11 cellular contexts compared by ENCODE assay signal in the genomic region with DNA sequence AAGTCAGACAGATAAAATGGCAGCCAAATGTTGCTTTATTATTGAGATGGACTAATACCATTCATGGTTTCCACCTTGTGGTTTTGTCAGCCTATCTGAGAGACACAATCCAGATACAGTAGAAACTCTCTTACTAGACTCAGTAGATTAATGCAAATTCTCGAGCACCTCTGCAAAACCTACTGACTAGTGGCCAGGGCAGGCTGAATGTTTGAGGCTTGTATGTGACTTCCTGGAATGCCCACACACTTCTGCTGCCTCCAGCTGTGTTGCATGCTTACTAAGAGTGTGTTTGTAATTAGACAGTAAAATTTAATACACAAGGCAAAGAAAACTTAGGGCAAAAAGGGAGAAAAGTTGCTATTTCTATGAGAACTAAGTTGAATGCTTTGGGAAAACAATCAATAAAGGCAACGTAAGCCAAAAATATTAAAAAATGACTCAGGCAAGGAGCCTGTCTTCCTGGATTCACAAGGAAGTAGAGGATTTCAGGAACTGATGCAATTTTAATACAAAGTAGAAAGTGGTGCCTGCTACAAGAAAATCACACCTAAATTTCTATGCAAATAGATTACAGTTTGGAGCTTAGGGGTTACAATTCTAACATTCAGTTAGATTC. TPM values are rescaled to one million over a fixed set of nuclear protein-coding genes. Genes with fewer than 3 reads are reported as not detected.
DNase-seq lines count a peak whose midpoint lies in the region; ATAC-seq and TF ChIP-seq lines count a peak whose summit lies in the region.
"Had no signal": no experiment of that assay in that cellular context is flagged by ENCODE, and none has a peak within 500 bp of the region (broad histone marks: within the 10 kb centered on the region; RNA-seq: fewer than 3 reads in every experiment).

No MANE protein-coding gene starts in this region.

- H3K27ac Mint-ChIP-seq in endodermal cell, result no peak overlapping the region
- H3K27ac Mint-ChIP-seq: stimulated activated naive CD8-positive, alpha-beta T cell treated with anti-CD3 and anti-CD28 coated beads, Interleukin-15, Interleukin-2, amounts not matched to agents 100 ng/mL and 50 ng/mL, for 24 hours had no signal

- peak overlapping the region in 3 of 11 experiments; percentile 27 to 46 (median 36); a peak in 5 of 22 replicates for H3K27ac ChIP-seq in BLaER1 treated with 17β-estradiol and CSF1 and Interleukin-3, amounts not matched to agents 10 nM and 100 nM
- no peak overlapping the region for H3K27ac ChIP-seq in endodermal cell (ENCODE audit: low read depth, low read length)

- TF ChIP-seq CTCF in endodermal cell (conservative IDR thresholded peaks at IDR 0.05), result no peak
- no peak for TF ChIP-seq CTCF in BE2C (IDR thresholded peaks at IDR 0.05; ENCODE audit: low read depth, low read length)

- peaks cover 6 to 30% (median 17%) of the 10 kb centered on the region in 10 experiments; a peak in 19 of 20 replicates for H3K4me1 ChIP-seq in BLaER1 treated with 17β-estradiol and CSF1 and Interleukin-3, amounts not matched to agents 10 nM and 100 nM
- peaks cover 15% of the 10 kb centered on the region for H3K4me1 ChIP-seq in adipocyte (ENCODE audit: control insufficient read depth, insufficient read depth, low read length)
- peaks cover 13% of the 10 kb centered on the region for H3K4me1 ChIP-seq in endodermal cell (ENCODE audit: control insufficient read depth, insufficient read depth, low read length)
- H3K4me1 ChIP-seq in BE2C, result no peaks in the 10 kb centered on the region

- no peaks in the 10 kb centered on the region for H3K27me3 ChIP-seq in BLaER1 treated with 17β-estradiol and CSF1 and Interleukin-3, amounts not matched to agents 10 nM and 100 nM
- H3K27me3 ChIP-seq in adipocyte (replicated peaks; ENCODE audit: control insufficient read depth, insufficient read depth, low read length) (peaks cover 2% of the 10 kb centered on the region), endodermal cell (ENCODE audit: control insufficient read depth, insufficient read depth, low read length, poor library complexity, severe bottlenecking) (no peaks in the 10 kb centered on the region), BE2C (no peaks in the 10 kb centered on the region)

- no peaks in the 10 kb centered on the region for H4K20me1 ChIP-seq in BLaER1 treated with 17β-estradiol and CSF1 and Interleukin-3, amounts not matched to agents 10 nM and 100 nM

- 92 to 95% methylated on average over 2 of the region's 2 CpGs for WGBS in endodermal cell (ENCODE audit: insufficient coverage in 1 of 2, insufficient read length in 1 of 2), 2 experiments

- no peak overlapping the region for H3K4me3 Mint-ChIP-seq in endodermal cell
- H3K4me3 Mint-ChIP-seq: stimulated activated naive CD8-positive, alpha-beta T cell treated with anti-CD3 and anti-CD28 coated beads, Interleukin-15, Interleukin-2, amounts not matched to agents 100 ng/mL and 50 ng/mL, for 24 hours had no signal

- DNase-seq in adipocyte (ENCODE audit: low read depth) (peak; percentile 29), endodermal cell (no peak), BE2C (no peak), NCI-H226 (no peak), SW 1271 (lab: John Stamatoyannopoulos, UW) (no peak)
- DNase-seq: NCI-H510A treated with DMSO at 0.1 percent for 48 hours had no signal

- no peak overlapping the region for H3K9ac ChIP-seq in BLaER1 treated with 17β-estradiol and CSF1 and Interleukin-3, amounts not matched to agents 10 nM and 100 nM
- H3K9ac ChIP-seq in adipocyte (ENCODE audit: low read length) (no peak overlapping the region), endodermal cell (ENCODE audit: extremely low read depth, low read length, poor library complexity, severe bottlenecking) (no peak overlapping the region)

- peak overlapping the region in 10 of 11 experiments; percentile 8 to 70 (median 34); a peak in 16 of 22 replicates for H3K4me2 ChIP-seq in BLaER1 treated with 17β-estradiol and CSF1 and Interleukin-3, amounts not matched to agents 10 nM and 100 nM

- no peaks in the 10 kb centered on the region for H3K9me3 ChIP-seq in BLaER1 treated with 17β-estradiol and CSF1 and Interleukin-3, amounts not matched to agents 10 nM and 100 nM (replicated peaks in 1 of 11)
- H3K9me3 ChIP-seq in adipocyte (ENCODE audit: control insufficient read depth, low read length) (no peaks in the 10 kb centered on the region), endodermal cell (ENCODE audit: control insufficient read depth, low read length) (no peaks in the 10 kb centered on the region), BE2C (no peaks in the 10 kb centered on the region)

- no peak overlapping the region for H3K4me3 ChIP-seq in BLaER1 treated with 17β-estradiol and CSF1 and Interleukin-3, amounts not matched to agents 10 nM and 100 nM
- H3K4me3 ChIP-seq in adipocyte (ENCODE audit: low read length) (no peak overlapping the region), endodermal cell (ENCODE audit: low read length) (no peak overlapping the region), BE2C (ENCODE audit: low read depth, low read length) (no peak overlapping the region)

- H3K9me3 Mint-ChIP-seq in endodermal cell, result no peaks in the 10 kb centered on the region
- H3K9me3 Mint-ChIP-seq: brain; stimulated activated naive CD8-positive, alpha-beta T cell treated with anti-CD3 and anti-CD28 coated beads, Interleukin-15, Interleukin-2, amounts not matched to agents 100 ng/mL and 50 ng/mL, for 24 hours had no signal

- peaks cover 2% of the 10 kb centered on the region for H3K36me3 Mint-ChIP-seq in endodermal cell (ENCODE audit: low read depth)
- H3K36me3 Mint-ChIP-seq: brain had no signal

- peaks cover 38% of the 10 kb centered on the region for H3K4me1 Mint-ChIP-seq in endodermal cell

- no peaks in the 10 kb centered on the region for H3K27me3 Mint-ChIP-seq in endodermal cell (ENCODE audit: insufficient read depth)

- H3K36me3 ChIP-seq in BLaER1 treated with 17β-estradiol and CSF1 and Interleukin-3, amounts not matched to agents 10 nM and 100 nM, result no peaks in the 10 kb centered on the region
- no peaks in the 10 kb centered on the region for H3K36me3 ChIP-seq in adipocyte (ENCODE audit: control insufficient read depth, insufficient read depth, low read length, severe bottlenecking)
- H3K36me3 ChIP-seq in endodermal cell (ENCODE audit: control insufficient read depth, insufficient read depth, low read length), result no peaks in the 10 kb centered on the region
- H3K36me3 ChIP-seq in BE2C, result no peaks in the 10 kb centered on the region

- ATAC-seq in GM19395 (IDR thresholded peaks at IDR 0.05; ENCODE audit: unreplicated experiment) (peak; percentile 85), HG03103 (IDR thresholded peaks at IDR 0.05; ENCODE audit: low read depth, unreplicated experiment) (peak; percentile 68)

RNA-seq across cellular contexts. Expression of a gene that starts 30.3 kb away (rescaled TPM):
- total RNA-seq in endodermal cell, result 100 to 1,000 TPM; 542 to 622 TPM
- polyA plus RNA-seq in endodermal cell (2013, experiment 1 of 2), result 392 TPM
- 415 TPM for polyA plus RNA-seq in endodermal cell (2013, experiment 2 of 2)
- polyA plus RNA-seq in BE2C (2012; ENCODE audit: insufficient read depth, insufficient read length, low read depth), result 15.4 TPM

RNA-seq across cellular contexts. Expression of a gene that starts 52.8 kb away (rescaled TPM):
- total RNA-seq in endodermal cell, result 10 to 100 TPM; 36.0 to 73.0 TPM
- polyA plus RNA-seq in endodermal cell (2013, experiment 1 of 2), result 46.1 TPM
- 38.6 TPM for polyA plus RNA-seq in endodermal cell (2013, experiment 2 of 2)
- polyA plus RNA-seq in BE2C (2012; ENCODE audit: insufficient read depth, insufficient read length, low read depth), result 134 TPM

RNA-seq across cellular contexts. Expression of a gene that starts 53.3 kb away (rescaled TPM):
- 10 to 100 TPM; 36.9 to 63.7 TPM for total RNA-seq in endodermal cell
- 63.8 TPM for polyA plus RNA-seq in endodermal cell (2013, experiment 1 of 2)
- polyA plus RNA-seq in endodermal cell (2013, experiment 2 of 2), result 76.6 TPM
- polyA plus RNA-seq in BE2C (2012; ENCODE audit: insufficient read depth, insufficient read length, low read depth), result 3.2 TPM
